Comparison of ENCODE assay signal across 15 cellular contexts in genomic region chr2:86082768-86083167, GRCh38. TPM values are rescaled to one million over a fixed set of nuclear protein-coding genes. Genes with fewer than 3 reads are reported as not detected.
A peak's percentile ranks its signal among the peaks of the same experiment; 100 is the strongest.
DNase-seq lines count a peak whose midpoint lies in the region; ATAC-seq and TF ChIP-seq lines count a peak whose summit lies in the region.
"Had no signal": no experiment of that assay in that cellular context is flagged by ENCODE, and none has a peak within 500 bp of the region (broad histone marks: within the 10 kb centered on the region; RNA-seq: fewer than 3 reads in every experiment).

No MANE protein-coding gene starts in this region.

- H3K4me1 ChIP-seq in uterus = no peaks in the 10 kb centered on the region

- no peak for TF ChIP-seq POLR2A in uterus (IDR thresholded peaks at IDR 0.05)

- H3K27me3 ChIP-seq in uterus = no peaks in the 10 kb centered on the region
- H3K27me3 ChIP-seq: BLaER1 treated with 17β-estradiol and CSF1 and Interleukin-3, amounts not matched to agents 10 nM and 100 nM had no signal

- TF ChIP-seq CTCF in natural killer cell (IDR thresholded peaks at IDR 0.05) = no peak
- TF ChIP-seq CTCF in uterus (IDR thresholded peaks at IDR 0.05) = no peak
- TF ChIP-seq CTCF in endothelial cell (IDR thresholded peaks at IDR 0.05; ENCODE audit: unreplicated experiment) = no peak

- no peak for DNase-seq in natural killer cell
- no peak for DNase-seq in natural killer cell treated with Interleukin-12 subunit alpha and Interleukin-12 subunit beta and Interleukin-15 and Interleukin-18, amount 100 ng/mL, for 72 hours (ENCODE audit: low spot score)
- DNase-seq in renal cortical epithelial cell (ENCODE audit: low read depth) = peak; percentile 27
- DNase-seq in uterus = no peak
- no peak for DNase-seq in GOT3 (lab: John Stamatoyannopoulos, UW)
- no peak for DNase-seq in endothelial cell (ENCODE audit: low spot score)
- DNase-seq: ACHN; Calu3; CD4-positive, CD25-positive, alpha-beta regulatory T cell; DMS 273 treated with DMSO at 0.1 percent for 48 hours; DMS79 had no signal

- peaks cover 25 to 26% of the 10 kb centered on the region in 2 donors for H3K4me1 Mint-ChIP-seq in natural killer cell
- H3K4me1 Mint-ChIP-seq in natural killer cell treated with Interleukin-12 subunit alpha and Interleukin-12 subunit beta and Interleukin-15 and Interleukin-18, amount 100 ng/mL, for 72 hours (ENCODE audit: low read depth in 2 of 2) = peaks cover 22 to 24% of the 10 kb centered on the region in 2 donors
- peaks cover 3% of the 10 kb centered on the region for H3K4me1 Mint-ChIP-seq in endothelial cell (ENCODE audit: unreplicated experiment)

- intact Hi-C loops in natural killer cell (cut with micrococcal nuclease) (loop anchor here (5.0 kb wide), 1 partner anchor 375 kb away; no protein-coding TSS in a partner anchor), uterus (cut with DNase I; ENCODE audit: low total_unique reads) (no loop called here)

- no peaks in the 10 kb centered on the region for H3K9me3 ChIP-seq in uterus
- H3K9me3 ChIP-seq: BLaER1 treated with 17β-estradiol and CSF1 and Interleukin-3, amounts not matched to agents 10 nM and 100 nM had no signal

- no peaks in the 10 kb centered on the region for H3K36me3 Mint-ChIP-seq in natural killer cell
- no peaks in the 10 kb centered on the region for H3K36me3 Mint-ChIP-seq in natural killer cell treated with Interleukin-12 subunit alpha and Interleukin-12 subunit beta and Interleukin-15 and Interleukin-18, amount 100 ng/mL, for 72 hours
- H3K36me3 Mint-ChIP-seq in endothelial cell (ENCODE audit: low read depth, unreplicated experiment) = peaks cover 10% of the 10 kb centered on the region

- no peak for ATAC-seq in natural killer cell
- no peak for ATAC-seq in natural killer cell treated with Interleukin-12 subunit alpha and Interleukin-12 subunit beta and Interleukin-15 and Interleukin-18, amount 100 ng/mL, for 72 hours
- ATAC-seq in esophagus mucosa = peak; percentile 54
- ATAC-seq: GM12878, HCT116 had no signal

- H3K4me3 ChIP-seq in uterus = no peak overlapping the region
- H3K4me3 ChIP-seq: BLaER1 treated with 17β-estradiol and CSF1 and Interleukin-3, amounts not matched to agents 10 nM and 100 nM; GM12878 had no signal

- H3K36me3 ChIP-seq in uterus = no peaks in the 10 kb centered on the region

- H3K27ac Mint-ChIP-seq in natural killer cell (peak overlapping the region; percentile 97), endothelial cell (ENCODE audit: unreplicated experiment) (no peak overlapping the region)
- no peak overlapping the region for H3K27ac Mint-ChIP-seq in natural killer cell treated with Interleukin-12 subunit alpha and Interleukin-12 subunit beta and Interleukin-15 and Interleukin-18, amount 100 ng/mL, for 72 hours

- H3K27me3 Mint-ChIP-seq in natural killer cell (ENCODE audit: low read depth in 2 of 2) (no peaks in the 10 kb centered on the region), endothelial cell (ENCODE audit: unreplicated experiment) (no peaks in the 10 kb centered on the region)
- no peaks in the 10 kb centered on the region for H3K27me3 Mint-ChIP-seq in natural killer cell treated with Interleukin-12 subunit alpha and Interleukin-12 subunit beta and Interleukin-15 and Interleukin-18, amount 100 ng/mL, for 72 hours
- H3K27me3 Mint-ChIP-seq: CD4-positive, CD25-positive, alpha-beta regulatory T cell had no signal

- H3K4me3 Mint-ChIP-seq in natural killer cell (no peak overlapping the region), endothelial cell (ENCODE audit: unreplicated experiment) (no peak overlapping the region)
- no peak overlapping the region for H3K4me3 Mint-ChIP-seq in natural killer cell treated with Interleukin-12 subunit alpha and Interleukin-12 subunit beta and Interleukin-15 and Interleukin-18, amount 100 ng/mL, for 72 hours
- H3K4me3 Mint-ChIP-seq: CD4-positive, CD25-positive, alpha-beta regulatory T cell had no signal

- H3K9me3 Mint-ChIP-seq in natural killer cell (no peaks in the 10 kb centered on the region), endothelial cell (ENCODE audit: unreplicated experiment) (no peaks in the 10 kb centered on the region)
- no peaks in the 10 kb centered on the region for H3K9me3 Mint-ChIP-seq in natural killer cell treated with Interleukin-12 subunit alpha and Interleukin-12 subunit beta and Interleukin-15 and Interleukin-18, amount 100 ng/mL, for 72 hours
- H3K9me3 Mint-ChIP-seq: CD4-positive, CD25-positive, alpha-beta regulatory T cell had no signal

- no peak overlapping the region for H3K27ac ChIP-seq in uterus
- H3K27ac ChIP-seq: BLaER1 treated with 17β-estradiol and CSF1 and Interleukin-3, amounts not matched to agents 10 nM and 100 nM had no signal

RNA-seq across cellular contexts. Expression of gene POLR1A, which starts 22.9 kb away (rescaled TPM):
- total RNA-seq in natural killer cell (10 to 100 TPM; 19.7 to 26.5 (median 22.8) TPM), esophagus mucosa (27.5 TPM), renal cortical epithelial cell (17.4 and 40.4 TPM in 2 replicates), uterus (10 to 100 TPM; 10.9 to 38.8 (median 17.7) TPM), endothelial cell (ENCODE audit: unreplicated experiment) (30.4 TPM)
- total RNA-seq in natural killer cell treated with Interleukin-12 subunit alpha and Interleukin-12 subunit beta and Interleukin-15 and Interleukin-18, amount 100 ng/mL, for 72 hours = 10 to 100 TPM; 51.7 to 99.2 TPM

RNA-seq across cellular contexts. Expression of gene PTCD3, which starts 23.3 kb away (rescaled TPM):
- total RNA-seq in natural killer cell (100 to 1,000 TPM; 115 to 146 (median 128) TPM), esophagus mucosa (40.6 TPM), renal cortical epithelial cell (96.2 and 125 TPM in 2 replicates), uterus (100 to 1,000 TPM in 2 of 4 donors, 10 to 100 TPM in 2; 87.9 to 160 (median 103) TPM), endothelial cell (ENCODE audit: unreplicated experiment) (80.9 TPM)
- 100 to 1,000 TPM; 101 to 169 TPM for total RNA-seq in natural killer cell treated with Interleukin-12 subunit alpha and Interleukin-12 subunit beta and Interleukin-15 and Interleukin-18, amount 100 ng/mL, for 72 hours

Comparison
In these comparisons a context has a peak if more than half of its experiments do, and no peak if none do; other contexts are left out.
1. H3K27ac Mint-ChIP-seq: peak in natural killer cell (2 of 2); none in natural killer cell treated with Interleukin-12 subunit alpha and Interleukin-12 subunit beta and Interleukin-15 and Interleukin-18, amount 100 ng/mL, for 72 hours (0 of 2) and endothelial cell (single experiment).